Comparison of ENCODE assay signal across 1 cellular context in the genomic region with DNA sequence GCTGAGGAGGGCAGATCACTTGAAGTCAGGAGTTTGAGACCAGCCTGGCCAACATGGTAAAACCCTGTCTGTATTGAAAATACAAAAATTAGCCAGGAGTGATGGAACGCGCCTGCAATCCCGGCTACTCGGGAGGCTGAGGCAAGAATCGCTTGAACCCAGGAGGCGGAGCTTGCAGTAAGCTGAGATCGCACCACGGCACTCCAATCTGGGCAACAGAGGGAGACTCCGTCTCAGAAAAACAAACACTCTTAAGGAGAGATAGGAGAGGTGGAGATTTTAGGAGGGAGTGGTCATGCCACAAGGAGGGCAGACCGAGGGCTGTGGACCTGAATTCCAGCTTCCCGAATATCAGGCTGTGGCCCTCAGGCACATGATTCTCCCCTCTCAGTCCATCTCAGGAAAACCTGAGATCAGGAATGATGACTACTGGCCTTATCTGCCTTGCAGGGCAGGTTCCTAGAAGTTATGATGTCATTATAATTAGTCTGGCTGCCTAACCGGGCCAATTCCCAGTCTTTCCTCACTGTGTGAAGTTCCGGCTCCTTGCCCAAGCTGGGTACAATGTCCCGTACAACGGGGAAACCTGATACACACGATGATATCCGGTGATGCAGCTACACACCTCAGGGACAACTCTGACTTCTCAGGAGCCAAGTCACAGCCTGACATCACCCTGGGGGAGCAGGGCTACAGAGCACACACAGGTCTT.
TF ChIP-seq lines count a peak whose summit lies in the region.

No MANE protein-coding gene starts in this region.

TF ChIP-seq in HEK293, 187 proteins besides CTCF, POLR2A, EP300 and RAD21 (continued from another document and continues in another):
- no peak for TF ChIP-seq KLF7 (tag by site-specific recombination; IDR thresholded peaks at IDR 0.05; ENCODE audit: borderline replicate concordance)
- TF ChIP-seq ZEB2 (tag by site-specific recombination; IDR thresholded peaks at IDR 0.05) = peak; percentile 81
- TF ChIP-seq, protein P1, sequence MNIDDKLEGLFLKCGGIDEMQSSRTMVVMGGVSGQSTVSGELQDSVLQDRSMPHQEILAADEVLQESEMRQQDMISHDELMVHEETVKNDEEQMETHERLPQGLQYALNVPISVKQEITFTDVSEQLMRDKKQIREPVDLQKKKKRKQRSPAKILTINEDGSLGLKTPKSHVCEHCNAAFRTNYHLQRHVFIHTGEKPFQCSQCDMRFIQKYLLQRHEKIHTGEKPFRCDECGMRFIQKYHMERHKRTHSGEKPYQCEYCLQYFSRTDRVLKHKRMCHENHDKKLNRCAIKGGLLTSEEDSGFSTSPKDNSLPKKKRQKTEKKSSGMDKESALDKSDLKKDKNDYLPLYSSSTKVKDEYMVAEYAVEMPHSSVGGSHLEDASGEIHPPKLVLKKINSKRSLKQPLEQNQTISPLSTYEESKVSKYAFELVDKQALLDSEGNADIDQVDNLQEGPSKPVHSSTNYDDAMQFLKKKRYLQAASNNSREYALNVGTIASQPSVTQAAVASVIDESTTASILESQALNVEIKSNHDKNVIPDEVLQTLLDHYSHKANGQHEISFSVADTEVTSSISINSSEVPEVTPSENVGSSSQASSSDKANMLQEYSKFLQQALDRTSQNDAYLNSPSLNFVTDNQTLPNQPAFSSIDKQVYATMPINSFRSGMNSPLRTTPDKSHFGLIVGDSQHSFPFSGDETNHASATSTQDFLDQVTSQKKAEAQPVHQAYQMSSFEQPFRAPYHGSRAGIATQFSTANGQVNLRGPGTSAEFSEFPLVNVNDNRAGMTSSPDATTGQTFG (tag by site-specific recombination; IDR thresholded peaks at IDR 0.05; ENCODE audit: borderline replicate concordance) = no peak
- peak; percentile 98 for TF ChIP-seq ZNF629 (tag by site-specific recombination; IDR thresholded peaks at IDR 0.05)
- no peak for TF ChIP-seq ZBTB48 (tag by site-specific recombination; IDR thresholded peaks at IDR 0.05)
- no peak for TF ChIP-seq ZNF747 (tag by site-specific recombination; IDR thresholded peaks at IDR 0.05)
- no peak for TF ChIP-seq ZNF302 (tag by site-specific recombination; IDR thresholded peaks at IDR 0.05; ENCODE audit: low read depth)
- no peak for TF ChIP-seq ZNF561 (tag by site-specific recombination; IDR thresholded peaks at IDR 0.05; ENCODE audit: borderline replicate concordance)
- TF ChIP-seq HIC1 (tag by site-specific recombination; IDR thresholded peaks at IDR 0.05) = peak; percentile 71; the same call in 1 of the 2 replicates
- no peak for TF ChIP-seq ZNF677 (tag by site-specific recombination; IDR thresholded peaks at IDR 0.05)
- TF ChIP-seq, protein P2, sequence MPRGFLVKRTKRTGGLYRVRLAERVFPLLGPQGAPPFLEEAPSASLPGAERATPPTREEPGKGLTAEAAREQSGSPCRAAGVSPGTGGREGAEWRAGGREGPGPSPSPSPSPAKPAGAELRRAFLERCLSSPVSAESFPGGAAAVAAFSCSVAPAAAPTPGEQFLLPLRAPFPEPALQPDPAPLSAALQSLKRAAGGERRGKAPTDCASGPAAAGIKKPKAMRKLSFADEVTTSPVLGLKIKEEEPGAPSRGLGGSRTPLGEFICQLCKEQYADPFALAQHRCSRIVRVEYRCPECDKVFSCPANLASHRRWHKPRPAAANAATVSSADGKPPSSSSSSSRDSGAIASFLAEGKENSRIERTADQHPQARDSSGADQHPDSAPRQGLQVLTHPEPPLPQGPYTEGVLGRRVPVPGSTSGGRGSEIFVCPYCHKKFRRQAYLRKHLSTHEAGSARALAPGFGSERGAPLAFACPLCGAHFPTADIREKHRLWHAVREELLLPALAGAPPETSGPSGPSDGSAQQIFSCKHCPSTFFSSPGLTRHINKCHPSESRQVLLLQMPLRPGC (tag by site-specific recombination; IDR thresholded peaks at IDR 0.05) = 0 out of 2 replicates have a peak, but pooled peaks have one; percentile 8
- TF ChIP-seq ZNF555 (tag by site-specific recombination; conservative IDR thresholded peaks at IDR 0.05) = no peak
- no peak for TF ChIP-seq ZNF791 (tag by site-specific recombination; IDR thresholded peaks at IDR 0.05)
- TF ChIP-seq ZNF391 (tag by site-specific recombination; IDR thresholded peaks at IDR 0.05; ENCODE audit: borderline replicate concordance, low read depth) = no peak
- peak; percentile 60 for TF ChIP-seq SP2 (tag by site-specific recombination; IDR thresholded peaks at IDR 0.05)
- no peak for TF ChIP-seq SCRT2 (tag by site-specific recombination; IDR thresholded peaks at IDR 0.05)
- no peak for TF ChIP-seq ZNF670 (tag by site-specific recombination; IDR thresholded peaks at IDR 0.05; ENCODE audit: low read depth)
- no peak for TF ChIP-seq ZNF701 (tag by site-specific recombination; IDR thresholded peaks at IDR 0.05)
- TF ChIP-seq ZNF473 (tag by site-specific recombination; IDR thresholded peaks at IDR 0.05) = no peak
- TF ChIP-seq TRIM28 (IDR thresholded peaks at IDR 0.05; ENCODE audit: borderline replicate concordance, low read length) = no peak
- TF ChIP-seq ZNF214 (tag by site-specific recombination; IDR thresholded peaks at IDR 0.05; ENCODE audit: borderline replicate concordance) = no peak
- TF ChIP-seq PBX3 (CRISPR knock-in tag; IDR thresholded peaks at IDR 0.05) = no peak
- TF ChIP-seq ZNF530 (tag by site-specific recombination; IDR thresholded peaks at IDR 0.05; ENCODE audit: low read depth) = no peak
- TF ChIP-seq ELK4 (IDR thresholded peaks at IDR 0.05; ENCODE audit: borderline replicate concordance, low read depth, low read length) = no peak
- TF ChIP-seq ZNF623 (tag by site-specific recombination; IDR thresholded peaks at IDR 0.05) = no peak
- TF ChIP-seq ZNF529 (tag by site-specific recombination; IDR thresholded peaks at IDR 0.05; ENCODE audit: insufficient replicate concordance) = no peak
- no peak for TF ChIP-seq ZNF140 (tag by site-specific recombination; IDR thresholded peaks at IDR 0.05)
- no peak for TF ChIP-seq ZNF626 (tag by site-specific recombination; IDR thresholded peaks at IDR 0.05)
- peak; percentile 77 for TF ChIP-seq ZIC2 (tag by site-specific recombination; IDR thresholded peaks at IDR 0.05)
- TF ChIP-seq ZNF48 (tag by site-specific recombination; IDR thresholded peaks at IDR 0.05) = no peak
- TF ChIP-seq ZNF184 (tag by site-specific recombination; IDR thresholded peaks at IDR 0.05) = 0 out of 2 replicates have a peak, but pooled peaks have one; percentile 38
- TF ChIP-seq KLF10 (tag by site-specific recombination; IDR thresholded peaks at IDR 0.05) = no peak
- TF ChIP-seq MYNN (tag by site-specific recombination; IDR thresholded peaks at IDR 0.05; ENCODE audit: borderline replicate concordance) = no peak
- TF ChIP-seq ZNF610 (tag by site-specific recombination; IDR thresholded peaks at IDR 0.05; ENCODE audit: borderline replicate concordance) = no peak
- TF ChIP-seq ZNF837 (tag by site-specific recombination; IDR thresholded peaks at IDR 0.05) = no peak
- TF ChIP-seq YY2 (tag by site-specific recombination; IDR thresholded peaks at IDR 0.05) = no peak
- 0 out of 2 replicates have a peak, but pooled peaks have one; percentile 30 for TF ChIP-seq ZFP69B (tag by site-specific recombination; IDR thresholded peaks at IDR 0.05)
- TF ChIP-seq, protein P3, sequence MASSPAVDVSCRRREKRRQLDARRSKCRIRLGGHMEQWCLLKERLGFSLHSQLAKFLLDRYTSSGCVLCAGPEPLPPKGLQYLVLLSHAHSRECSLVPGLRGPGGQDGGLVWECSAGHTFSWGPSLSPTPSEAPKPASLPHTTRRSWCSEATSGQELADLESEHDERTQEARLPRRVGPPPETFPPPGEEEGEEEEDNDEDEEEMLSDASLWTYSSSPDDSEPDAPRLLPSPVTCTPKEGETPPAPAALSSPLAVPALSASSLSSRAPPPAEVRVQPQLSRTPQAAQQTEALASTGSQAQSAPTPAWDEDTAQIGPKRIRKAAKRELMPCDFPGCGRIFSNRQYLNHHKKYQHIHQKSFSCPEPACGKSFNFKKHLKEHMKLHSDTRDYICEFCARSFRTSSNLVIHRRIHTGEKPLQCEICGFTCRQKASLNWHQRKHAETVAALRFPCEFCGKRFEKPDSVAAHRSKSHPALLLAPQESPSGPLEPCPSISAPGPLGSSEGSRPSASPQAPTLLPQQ (tag by site-specific recombination; IDR thresholded peaks at IDR 0.05) = peak; percentile 64; the same call in 1 of the 2 replicates
- TF ChIP-seq GLI2 (tag by site-specific recombination; IDR thresholded peaks at IDR 0.05; ENCODE audit: borderline replicate concordance, low read depth) = no peak
- no peak for TF ChIP-seq ZNF449 (tag by site-specific recombination; IDR thresholded peaks at IDR 0.05)
- TF ChIP-seq ZSCAN5A (tag by site-specific recombination; IDR thresholded peaks at IDR 0.05) = no peak
- TF ChIP-seq ZNF146 (tag by site-specific recombination; IDR thresholded peaks at IDR 0.05) = no peak
- TF ChIP-seq ZNF324 (tag by site-specific recombination; IDR thresholded peaks at IDR 0.05) = no peak; the same call in 1 of the 2 replicates
- TF ChIP-seq ZNF433 (tag by site-specific recombination; IDR thresholded peaks at IDR 0.05; ENCODE audit: low read depth) = no peak
- TF ChIP-seq ZNF239 (tag by site-specific recombination; IDR thresholded peaks at IDR 0.05) = no peak
- no peak for TF ChIP-seq GLIS2 (tag by site-specific recombination; IDR thresholded peaks at IDR 0.05)
